8 cellular contexts compared by ENCODE assay signal in genomic region chr10:132422169-132422691, GRCh38. TPM values are rescaled to one million over a fixed set of nuclear protein-coding genes. Genes with fewer than 3 reads are reported as not detected.
DNase-seq lines count a peak whose midpoint lies in the region; ATAC-seq, FAIRE-seq and TF ChIP-seq lines count a peak whose summit lies in the region.

No MANE protein-coding gene starts in this region.

- FAIRE-seq in small intestine (lab: Jason Lieb, UNC) (no peak), H54 (lab: Jason Lieb, UNC) (no peak)

- peaks cover 23 to 61% (median 43%) of the 10 kb centered on the region in 9 donors for H3K4me1 ChIP-seq in heart right ventricle
- peaks cover 40 to 62% of the 10 kb centered on the region in 2 donors for H3K4me1 ChIP-seq in duodenal mucosa (ENCODE audit: control insufficient read depth in 1 of 2, insufficient read depth in 2 of 2, low read length in 2 of 2)
- H3K4me1 ChIP-seq in small intestine (ENCODE audit: control insufficient read depth in 2 of 2, insufficient read depth in 1 of 2, low read depth in 1 of 2, low read length in 1 of 2): peaks cover 7 to 9% of the 10 kb centered on the region in 2 donors

- no peaks in the 10 kb centered on the region for H3K9me3 ChIP-seq in heart right ventricle
- H3K9me3 ChIP-seq in duodenal mucosa (ENCODE audit: control insufficient read depth in 1 of 2, low read length in 2 of 2): no peaks in the 10 kb centered on the region
- no peaks in the 10 kb centered on the region for H3K9me3 ChIP-seq in small intestine (ENCODE audit: control insufficient read depth, low read depth)

- peak overlapping the region; percentile 75 to 94 (median 88) for H3K27ac ChIP-seq in heart right ventricle
- peak overlapping the region; percentile 70 for H3K27ac ChIP-seq in duodenal mucosa (ENCODE audit: low read depth, low read length)
- H3K27ac ChIP-seq in small intestine (ENCODE audit: low read depth in 1 of 2, low read length in 1 of 2): peak overlapping the region; percentile 47 to 87

- H3K9ac ChIP-seq in duodenal mucosa (ENCODE audit: low read depth in 1 of 2, low read length in 2 of 2): peak overlapping the region; percentile 54 to 60

- no peak for TF ChIP-seq CTCF in heart right ventricle (IDR thresholded peaks at IDR 0.05)

- DNase-seq in heart right ventricle (peak in 1 of 2 donors; percentile 32), left cardiac atrium (no peak), NCI-H1436 (lab: John Stamatoyannopoulos, UW) (peak; percentile 55), small intestine (no peak), H54 (ENCODE audit: insufficient read length, low spot score) (no peak), SW480 (ENCODE audit: low spot score) (no peak), dermis blood vessel endothelial cell (no peak)

- 53 to 71% methylated on average over 18 to 20 of the region's 20 CpGs for WGBS in heart right ventricle, 2 donors
- 60 to 81% (median 63%) methylated on average over 12 to 20 of the region's 20 CpGs for WGBS in small intestine, 3 donors

- H3K27me3 ChIP-seq in heart right ventricle: no peaks in the 10 kb centered on the region
- H3K27me3 ChIP-seq in duodenal mucosa (ENCODE audit: control insufficient read depth in 1 of 2, insufficient read depth in 2 of 2, low read length in 2 of 2): no peaks in the 10 kb centered on the region
- no peaks in the 10 kb centered on the region for H3K27me3 ChIP-seq in small intestine (ENCODE audit: control insufficient read depth in 2 of 2, insufficient read depth in 2 of 2, low read length in 2 of 2)

- peak in 1 of 8 donors; percentile 15 for ATAC-seq in heart right ventricle
- ATAC-seq in left cardiac atrium: no peak

- intact Hi-C loops in heart right ventricle (cut with DNase I): no loop called here
- intact Hi-C loops in left cardiac atrium (cut with DNase I): no loop called here

- TF ChIP-seq POLR2A in H54 (IDR thresholded peaks at IDR 0.05; ENCODE audit: low read depth, low read length): no peak

- H3K4me3 ChIP-seq in heart right ventricle: no peak overlapping the region
- H3K4me3 ChIP-seq in duodenal mucosa (ENCODE audit: low read depth in 1 of 2, low read length in 2 of 2): peak overlapping the region in 1 of 2 donors; percentile 30
- no peak overlapping the region for H3K4me3 ChIP-seq in small intestine (ENCODE audit: low read depth in 1 of 2, low read length in 2 of 2)

- peaks cover 0 to 4% (median 0%) of the 10 kb centered on the region in 9 donors for H3K36me3 ChIP-seq in heart right ventricle
- H3K36me3 ChIP-seq in duodenal mucosa (ENCODE audit: control insufficient read depth in 1 of 2, insufficient read depth in 2 of 2, low read length in 2 of 2): no peaks in the 10 kb centered on the region
- H3K36me3 ChIP-seq in small intestine (ENCODE audit: control insufficient read depth in 2 of 2, insufficient read depth in 2 of 2, low read length in 2 of 2): no peaks in the 10 kb centered on the region

RNA-seq across cellular contexts. Expression of gene PWWP2B, which starts 25.2 kb away (rescaled TPM):
- total RNA-seq in heart right ventricle: 10 to 100 TPM; 11.1 to 21.3 (median 15.1) TPM
- 10 to 100 TPM; 11.9 to 15.3 TPM for polyA plus RNA-seq in heart right ventricle
- 10 to 100 TPM; 11.8 to 12.7 TPM for total RNA-seq in left cardiac atrium
- polyA plus RNA-seq in small intestine: 10 to 100 TPM in 1 of 3 donors, 1 to 10 TPM in 2; 7.0 to 14.7 (median 9.2) TPM
- total RNA-seq in dermis blood vessel endothelial cell: 15.1 and 16.3 TPM in 2 replicates
